Comparison of ENCODE assay signal across 8 cellular contexts in the genomic region with DNA sequence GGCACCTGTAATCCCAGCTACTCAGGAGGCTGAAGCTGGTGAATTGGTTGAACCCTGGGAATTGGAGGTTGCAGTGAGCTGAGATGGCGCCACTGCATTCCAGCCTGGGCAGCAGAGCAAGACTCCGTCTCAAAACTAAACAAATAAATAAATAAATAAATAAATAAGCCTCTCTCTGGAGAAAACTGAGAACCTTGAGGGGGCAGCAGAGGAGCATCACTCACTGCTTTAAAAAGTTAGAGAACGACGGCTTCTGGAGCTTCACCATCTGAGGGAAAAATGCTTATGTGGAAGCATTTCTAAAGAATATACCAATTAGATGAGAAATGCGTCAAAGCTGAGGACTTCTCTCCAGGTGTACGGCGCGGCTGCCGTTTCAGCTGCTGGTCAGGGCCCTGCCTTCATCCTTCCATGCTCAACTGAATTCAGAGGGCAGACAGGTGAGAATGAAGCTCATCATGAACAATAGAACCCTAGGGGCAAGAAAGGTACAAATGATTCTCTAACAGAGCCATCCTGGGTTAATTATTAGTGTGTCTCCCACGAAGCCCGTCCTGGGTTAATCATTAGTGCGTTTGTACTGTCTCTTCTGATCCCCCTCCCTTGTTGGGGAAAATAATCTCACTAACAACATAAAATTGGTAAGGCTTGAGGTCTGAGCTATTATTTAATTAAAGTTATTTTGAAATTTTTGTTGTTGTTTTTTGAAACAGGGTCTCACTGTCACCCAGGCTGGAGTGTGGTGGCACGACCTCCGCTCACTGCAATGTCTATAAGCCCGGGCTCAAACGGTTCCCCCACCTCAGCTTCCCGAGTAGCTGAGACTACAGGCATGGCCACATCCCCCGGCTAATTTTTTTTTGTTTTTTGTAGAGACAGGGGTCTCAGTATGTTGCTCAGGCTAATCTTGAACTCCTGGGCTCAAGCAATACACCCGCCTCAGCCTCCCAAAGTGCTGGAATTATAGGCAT.
DNase-seq lines count a peak whose midpoint lies in the region; ATAC-seq and TF ChIP-seq lines count a peak whose summit lies in the region.

No MANE protein-coding gene starts in this region.

- H3K9me3 Mint-ChIP-seq in nephron, result no peaks in the 10 kb centered on the region
- no peaks in the 10 kb centered on the region for H3K9me3 Mint-ChIP-seq in activated CD8-positive, alpha-beta T cell treated with anti-CD3 and anti-CD28 coated beads for 36 hours
- H3K9me3 Mint-ChIP-seq in activated CD8-positive, alpha-beta memory T cell treated with anti-CD3 and anti-CD28 coated beads, Interleukin-2, amount 10 ng/mL, durations not matched to agents 7 days and 5 days (ENCODE audit: low read depth), result no peaks in the 10 kb centered on the region

- peak overlapping the region; percentile 73 to 92 (median 88) for H3K27ac Mint-ChIP-seq in nephron
- H3K27ac Mint-ChIP-seq in activated CD8-positive, alpha-beta T cell treated with anti-CD3 and anti-CD28 coated beads for 36 hours, result no peak overlapping the region
- no peak overlapping the region for H3K27ac Mint-ChIP-seq in activated CD8-positive, alpha-beta memory T cell treated with anti-CD3 and anti-CD28 coated beads, Interleukin-2, amount 10 ng/mL, durations not matched to agents 7 days and 5 days

- H3K36me3 Mint-ChIP-seq in nephron (ENCODE audit: low read depth), result no peaks in the 10 kb centered on the region
- H3K36me3 Mint-ChIP-seq in activated CD8-positive, alpha-beta T cell treated with anti-CD3 and anti-CD28 coated beads for 36 hours (ENCODE audit: low read depth), result no peaks in the 10 kb centered on the region
- no peaks in the 10 kb centered on the region for H3K36me3 Mint-ChIP-seq in activated CD8-positive, alpha-beta memory T cell treated with anti-CD3 and anti-CD28 coated beads, Interleukin-2, amount 10 ng/mL, durations not matched to agents 7 days and 5 days

- intact Hi-C loops in activated CD8-positive, alpha-beta T cell treated with anti-CD3 and anti-CD28 coated beads for 36 hours (cut with micrococcal nuclease), result no loop called here
- intact Hi-C loops in aorta (cut with DNase I), result loop anchor here in 1 of 2 donors (10.0 kb wide), 1 partner anchor 641 kb away; no protein-coding TSS in a partner anchor

- no peak overlapping the region for H3K4me3 ChIP-seq in aorta (ENCODE audit: low read length in 2 of 2)

- H3K4me1 Mint-ChIP-seq in nephron, result peaks cover 10% of the 10 kb centered on the region
- no peaks in the 10 kb centered on the region for H3K4me1 Mint-ChIP-seq in activated CD8-positive, alpha-beta T cell treated with anti-CD3 and anti-CD28 coated beads for 36 hours (ENCODE audit: low read depth)
- no peaks in the 10 kb centered on the region for H3K4me1 Mint-ChIP-seq in activated CD8-positive, alpha-beta memory T cell treated with anti-CD3 and anti-CD28 coated beads, Interleukin-2, amount 10 ng/mL, durations not matched to agents 7 days and 5 days

- H3K27ac ChIP-seq in aorta (ENCODE audit: low read depth in 1 of 2, low read length in 2 of 2), result no peak overlapping the region

- DNase-seq in DMS53 treated with DMSO at 0.1 percent for 48 hours (lab: John Stamatoyannopoulos, UW; ENCODE audit: unreplicated experiment) (peak; percentile 59), NCI-H146 (lab: John Stamatoyannopoulos, UW) (peak; percentile 72), cerebellar cortex (ENCODE audit: low spot score) (peak; percentile 55), aorta (no peak)
- DNase-seq in activated CD8-positive, alpha-beta T cell treated with anti-CD3 and anti-CD28 coated beads for 36 hours, result no peak
- no peak for DNase-seq in activated CD8-positive, alpha-beta memory T cell treated with anti-CD3 and anti-CD28 coated beads, Interleukin-2, amount 10 ng/mL, durations not matched to agents 7 days and 5 days

- POLR2A ChIA-PET in activated CD8-positive, alpha-beta T cell treated with anti-CD3 and anti-CD28 coated beads for 36 hours (lab: Charles Lee), result no interaction called here

- peak; percentile 57 to 63 (median 59) for TF ChIP-seq CTCF in nephron (IDR thresholded peaks at IDR 0.05; ENCODE audit: unreplicated experiment in 3 of 3)
- no peak for TF ChIP-seq CTCF in activated CD8-positive, alpha-beta T cell treated with anti-CD3 and anti-CD28 coated beads for 36 hours (IDR thresholded peaks at IDR 0.05)

- 57 to 65% methylated on average over 19 of the region's 19 CpGs for WGBS in aorta, 2 donors

- H3K4me3 Mint-ChIP-seq in nephron, result no peak overlapping the region
- H3K4me3 Mint-ChIP-seq in activated CD8-positive, alpha-beta T cell treated with anti-CD3 and anti-CD28 coated beads for 36 hours, result no peak overlapping the region
- H3K4me3 Mint-ChIP-seq in activated CD8-positive, alpha-beta memory T cell treated with anti-CD3 and anti-CD28 coated beads, Interleukin-2, amount 10 ng/mL, durations not matched to agents 7 days and 5 days, result no peak overlapping the region

- H3K9me3 ChIP-seq in aorta (ENCODE audit: control insufficient read depth, low read length), result no peaks in the 10 kb centered on the region

- no peaks in the 10 kb centered on the region for H3K27me3 ChIP-seq in aorta (ENCODE audit: control insufficient read depth in 1 of 2, insufficient read depth in 2 of 2, low read length in 1 of 2)

- no peaks in the 10 kb centered on the region for H3K4me1 ChIP-seq in aorta (ENCODE audit: control insufficient read depth in 1 of 2, insufficient read depth in 2 of 2, low read length in 2 of 2)

- ATAC-seq in activated CD8-positive, alpha-beta T cell treated with anti-CD3 and anti-CD28 coated beads for 36 hours, result no peak
- no peak for ATAC-seq in HG03342 (IDR thresholded peaks at IDR 0.05; ENCODE audit: unreplicated experiment)
- no peak for ATAC-seq in activated CD8-positive, alpha-beta memory T cell treated with anti-CD3 and anti-CD28 coated beads, Interleukin-2, amount 10 ng/mL, durations not matched to agents 7 days and 5 days
- no peak for ATAC-seq in aorta (ENCODE audit: low FRiP score)

- CTCF ChIA-PET in activated CD8-positive, alpha-beta T cell treated with anti-CD3 and anti-CD28 coated beads for 36 hours (lab: Charles Lee), result interaction anchor here (1.0 kb wide), 1 partner anchor 178 kb away, joined by 4 read pairs; no protein-coding TSS in a partner anchor
- CTCF ChIA-PET in activated CD8-positive, alpha-beta memory T cell treated with anti-CD3 and anti-CD28 coated beads, Interleukin-2, amount 10 ng/mL, durations not matched to agents 7 days and 5 days (lab: Charles Lee), result interaction anchor here (1.2 kb wide), 1 partner anchor 9 kb away, joined by 3 read pairs; no protein-coding TSS in a partner anchor

- H3K27me3 Mint-ChIP-seq in nephron (ENCODE audit: low read depth), result peaks cover 5% of the 10 kb centered on the region
- H3K27me3 Mint-ChIP-seq in activated CD8-positive, alpha-beta T cell treated with anti-CD3 and anti-CD28 coated beads for 36 hours, result no peaks in the 10 kb centered on the region
- H3K27me3 Mint-ChIP-seq in activated CD8-positive, alpha-beta memory T cell treated with anti-CD3 and anti-CD28 coated beads, Interleukin-2, amount 10 ng/mL, durations not matched to agents 7 days and 5 days, result no peaks in the 10 kb centered on the region

- no peaks in the 10 kb centered on the region for H3K36me3 ChIP-seq in aorta (ENCODE audit: control insufficient read depth in 1 of 2, insufficient read depth in 2 of 2, low read length in 1 of 2)

Comparison
In these comparisons a context has a peak if more than half of its experiments do, and no peak if none do; other contexts are left out.
1. DNase-seq: peak in DMS53 treated with DMSO at 0.1 percent for 48 hours (single experiment), NCI-H146 (single experiment) and cerebellar cortex (single experiment); none in activated CD8-positive, alpha-beta T cell treated with anti-CD3 and anti-CD28 coated beads for 36 hours (single experiment), activated CD8-positive, alpha-beta memory T cell treated with anti-CD3 and anti-CD28 coated beads, Interleukin-2, amount 10 ng/mL, durations not matched to agents 7 days and 5 days (single experiment) and aorta (0 of 2).
2. H3K27ac Mint-ChIP-seq: peak in nephron (3 of 3); none in activated CD8-positive, alpha-beta T cell treated with anti-CD3 and anti-CD28 coated beads for 36 hours (single experiment) and activated CD8-positive, alpha-beta memory T cell treated with anti-CD3 and anti-CD28 coated beads, Interleukin-2, amount 10 ng/mL, durations not matched to agents 7 days and 5 days (single experiment).